ENCODE assay signal across 1 cellular context in the genomic region with DNA sequence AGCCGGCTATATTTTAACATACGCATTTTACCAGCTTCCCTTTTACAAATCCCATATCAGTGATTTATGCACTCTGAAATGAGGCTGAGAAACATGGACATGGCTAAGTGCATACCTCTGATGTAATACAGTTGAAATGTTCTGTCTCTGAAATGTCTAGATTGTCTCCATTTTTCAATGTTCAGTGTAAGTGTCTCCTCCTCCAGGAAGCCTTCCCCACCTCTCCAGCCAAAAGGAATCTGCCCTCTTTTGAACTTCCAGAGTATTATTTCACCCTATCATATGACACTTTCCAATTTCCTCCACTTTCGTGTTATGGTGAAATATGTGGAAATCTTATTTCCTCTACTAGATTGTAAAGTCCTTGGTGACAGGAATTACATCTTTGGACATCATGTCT.
A peak's percentile ranks its signal among the peaks of the same experiment; 100 is the strongest.
TF ChIP-seq lines count a peak whose summit lies in the region.

No MANE protein-coding gene starts in this region.

TF ChIP-seq in K562, 482 proteins besides CTCF, POLR2A, EP300 and RAD21 (continued from another document):
- TF ChIP-seq, protein P1, sequence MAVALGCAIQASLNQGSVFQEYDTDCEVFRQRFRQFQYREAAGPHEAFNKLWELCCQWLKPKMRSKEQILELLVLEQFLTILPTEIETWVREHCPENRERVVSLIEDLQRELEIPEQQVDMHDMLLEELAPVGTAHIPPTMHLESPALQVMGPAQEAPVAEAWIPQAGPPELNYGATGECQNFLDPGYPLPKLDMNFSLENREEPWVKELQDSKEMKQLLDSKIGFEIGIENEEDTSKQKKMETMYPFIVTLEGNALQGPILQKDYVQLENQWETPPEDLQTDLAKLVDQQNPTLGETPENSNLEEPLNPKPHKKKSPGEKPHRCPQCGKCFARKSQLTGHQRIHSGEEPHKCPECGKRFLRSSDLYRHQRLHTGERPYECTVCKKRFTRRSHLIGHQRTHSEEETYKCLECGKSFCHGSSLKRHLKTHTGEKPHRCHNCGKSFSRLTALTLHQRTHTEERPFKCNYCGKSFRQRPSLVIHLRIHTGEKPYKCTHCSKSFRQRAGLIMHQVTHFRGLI (CRISPR knock-in tag; IDR thresholded peaks at IDR 0.05) = no peak
- TF ChIP-seq GTF2F1 (IDR thresholded peaks at IDR 0.05; ENCODE audit: low read depth, low read length) = no peak
- no peak for TF ChIP-seq ZNF311 (CRISPR knock-in tag; IDR thresholded peaks at IDR 0.05)
- TF ChIP-seq, protein P2, sequence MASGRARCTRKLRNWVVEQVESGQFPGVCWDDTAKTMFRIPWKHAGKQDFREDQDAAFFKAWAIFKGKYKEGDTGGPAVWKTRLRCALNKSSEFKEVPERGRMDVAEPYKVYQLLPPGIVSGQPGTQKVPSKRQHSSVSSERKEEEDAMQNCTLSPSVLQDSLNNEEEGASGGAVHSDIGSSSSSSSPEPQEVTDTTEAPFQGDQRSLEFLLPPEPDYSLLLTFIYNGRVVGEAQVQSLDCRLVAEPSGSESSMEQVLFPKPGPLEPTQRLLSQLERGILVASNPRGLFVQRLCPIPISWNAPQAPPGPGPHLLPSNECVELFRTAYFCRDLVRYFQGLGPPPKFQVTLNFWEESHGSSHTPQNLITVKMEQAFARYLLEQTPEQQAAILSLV (tag; IDR thresholded peaks at IDR 0.05) = no peak
- no peak for TF ChIP-seq DACH1 (IDR thresholded peaks at IDR 0.05; ENCODE audit: partially characterized antibody)
- no peak for TF ChIP-seq TEAD4 (IDR thresholded peaks at IDR 0.05; ENCODE audit: low read length)
- no peak for TF ChIP-seq TEAD4 (CRISPR knock-in tag; IDR thresholded peaks at IDR 0.05; ENCODE audit: borderline replicate concordance)
- no peak for TF ChIP-seq HIVEP1 (CRISPR knock-in tag; IDR thresholded peaks at IDR 0.05)
- no peak for TF ChIP-seq PML (IDR thresholded peaks at IDR 0.05; ENCODE audit: low read length)
- no peak for TF ChIP-seq KLF16 (IDR thresholded peaks at IDR 0.05)
- no peak for TF ChIP-seq ZKSCAN3 (CRISPR knock-in tag; IDR thresholded peaks at IDR 0.05)
- peak; percentile 85 for TF ChIP-seq ZNF436 (CRISPR knock-in tag; IDR thresholded peaks at IDR 0.05)
- no peak for TF ChIP-seq HSF4 (CRISPR knock-in tag; IDR thresholded peaks at IDR 0.05; ENCODE audit: borderline replicate concordance)
- TF ChIP-seq SOX6 (IDR thresholded peaks at IDR 0.05) = no peak
- TF ChIP-seq MEIS2 (IDR thresholded peaks at IDR 0.05; ENCODE audit: partially characterized antibody) = no peak
- TF ChIP-seq, protein P3, sequence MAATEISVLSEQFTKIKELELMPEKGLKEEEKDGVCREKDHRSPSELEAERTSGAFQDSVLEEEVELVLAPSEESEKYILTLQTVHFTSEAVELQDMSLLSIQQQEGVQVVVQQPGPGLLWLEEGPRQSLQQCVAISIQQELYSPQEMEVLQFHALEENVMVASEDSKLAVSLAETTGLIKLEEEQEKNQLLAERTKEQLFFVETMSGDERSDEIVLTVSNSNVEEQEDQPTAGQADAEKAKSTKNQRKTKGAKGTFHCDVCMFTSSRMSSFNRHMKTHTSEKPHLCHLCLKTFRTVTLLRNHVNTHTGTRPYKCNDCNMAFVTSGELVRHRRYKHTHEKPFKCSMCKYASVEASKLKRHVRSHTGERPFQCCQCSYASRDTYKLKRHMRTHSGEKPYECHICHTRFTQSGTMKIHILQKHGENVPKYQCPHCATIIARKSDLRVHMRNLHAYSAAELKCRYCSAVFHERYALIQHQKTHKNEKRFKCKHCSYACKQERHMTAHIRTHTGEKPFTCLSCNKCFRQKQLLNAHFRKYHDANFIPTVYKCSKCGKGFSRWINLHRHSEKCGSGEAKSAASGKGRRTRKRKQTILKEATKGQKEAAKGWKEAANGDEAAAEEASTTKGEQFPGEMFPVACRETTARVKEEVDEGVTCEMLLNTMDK (IDR thresholded peaks at IDR 0.05; ENCODE audit: borderline replicate concordance, insufficient read depth, low read depth, low read length, poor library complexity, severe bottlenecking) = no peak
- TF ChIP-seq FOXJ3 (CRISPR knock-in tag; IDR thresholded peaks at IDR 0.05) = no peak
- TF ChIP-seq HNRNPH1 (optimal IDR thresholded peaks at IDR 0.05; ENCODE audit: low read depth, low read length) = no peak
- TF ChIP-seq ARID1B (IDR thresholded peaks at IDR 0.05) = no peak
- TF ChIP-seq NELFE (IDR thresholded peaks at IDR 0.05; ENCODE audit: insufficient read depth, insufficient read length) = no peak
- no peak for TF ChIP-seq PURB (CRISPR knock-in tag; IDR thresholded peaks at IDR 0.05; ENCODE audit: low read depth)
- TF ChIP-seq BRD9 (IDR thresholded peaks at IDR 0.05; ENCODE audit: low read depth, partially characterized antibody) = no peak
